Comparison of ENCODE assay signal across 8 cellular contexts in the genomic region with DNA sequence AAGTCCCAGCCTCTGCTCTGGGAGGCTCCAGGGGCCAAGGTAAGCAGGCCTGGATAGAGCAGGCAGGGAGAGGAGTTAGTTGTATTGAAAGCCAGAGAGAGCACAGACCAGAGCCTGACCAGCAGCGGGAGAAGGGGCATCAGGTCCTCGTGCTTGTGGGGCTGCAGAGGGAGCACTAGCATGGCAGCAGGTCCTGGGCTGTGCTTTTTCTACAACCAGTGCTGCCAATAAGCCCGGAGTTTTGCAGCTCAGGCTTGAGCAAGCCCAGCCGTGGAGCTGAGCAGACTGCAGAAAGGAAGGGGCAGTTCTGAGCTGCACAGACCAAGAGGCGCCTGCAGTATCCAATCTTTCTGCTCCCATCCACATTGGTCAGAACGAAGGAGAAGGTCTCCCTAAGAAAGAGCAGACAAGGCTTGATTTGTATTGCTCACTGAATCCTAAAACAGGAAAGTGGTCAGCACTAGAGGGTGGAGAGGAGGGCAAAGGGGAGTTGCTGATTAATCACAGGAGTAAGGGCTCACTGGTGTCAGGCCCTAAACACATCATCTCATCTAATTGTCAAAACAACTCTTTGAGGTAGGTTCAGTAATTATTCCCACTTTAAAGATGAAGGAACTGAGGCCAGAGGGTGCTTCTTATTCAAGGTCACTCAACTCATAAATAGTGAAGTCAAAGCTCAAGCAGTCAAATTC. TPM values are rescaled to one million over a fixed set of nuclear protein-coding genes. Genes with fewer than 3 reads are reported as not detected.
DNase-seq lines count a peak whose midpoint lies in the region; ATAC-seq, FAIRE-seq and TF ChIP-seq lines count a peak whose summit lies in the region.

No MANE protein-coding gene starts in this region.

- H3K27ac ChIP-seq in A549 = no peak overlapping the region
- no peak overlapping the region for H3K27ac ChIP-seq in GM23248
- H3K27ac ChIP-seq in thyroid gland = no peak overlapping the region

- no peak overlapping the region for H3K27ac Mint-ChIP-seq in chondrocyte (ENCODE audit: unreplicated experiment)

- TF ChIP-seq POLR2A in A549 (IDR thresholded peaks at IDR 0.05; ENCODE audit: low read length) (no peak), thyroid gland (IDR thresholded peaks at IDR 0.05) (no peak)

- no peak overlapping the region for H3K4me3 ChIP-seq in A549
- no peak overlapping the region for H3K4me3 ChIP-seq in GM23248
- no peak overlapping the region for H3K4me3 ChIP-seq in thyroid gland (replicated peaks in 1 of 3)

- no peak overlapping the region for H3K9ac ChIP-seq in GM23248

- peaks cover 17% of the 10 kb centered on the region for H3F3A ChIP-seq in GM23248 (ENCODE audit: insufficient read depth)

- H3K27me3 Mint-ChIP-seq in chondrocyte (ENCODE audit: low read depth) = no peaks in the 10 kb centered on the region

- H3K9me2 ChIP-seq in GM23248 (ENCODE audit: insufficient read depth) = no peaks in the 10 kb centered on the region

- POLR2A ChIA-PET in A549 (lab: Yijun Ruan, JAX) = no interaction called here

- CTCF ChIA-PET in A549 (lab: Yijun Ruan, JAX) = interaction anchor here (1.5 to 3.1 kb wide), 2 partner anchors 25 to 187 kb away, joined by 3 to 7 read pairs; no protein-coding TSS in a partner anchor

- TF ChIP-seq CTCF in A549 (IDR thresholded peaks at IDR 0.05) (peak; percentile 13; the same call in 1 of the 3 replicates), chondrocyte (IDR thresholded peaks at IDR 0.05) (peak; percentile 56), thyroid gland (IDR thresholded peaks at IDR 0.05) (no peak)

- WGBS in A549 (ENCODE audit: missing lambda C conversion rate) = 61% methylated on average over 4 of the region's 6 CpGs
- 54 to 61% methylated on average over 5 of the region's 6 CpGs for WGBS in GM23248 (ENCODE audit: low coverage in 1 of 2, low lambda C conversion rate in 2 of 2, missing lambda C conversion rate in 2 of 2), 2 experiments
- WGBS in thyroid gland, 2 donors = 83 to 96% methylated on average over 4 to 6 of the region's 6 CpGs

- H2AFZ ChIP-seq in GM23248 = no peak overlapping the region

- no peaks in the 10 kb centered on the region for H3K27me3 ChIP-seq in GM23248 (replicated peaks; ENCODE audit: insufficient read depth)
- no peaks in the 10 kb centered on the region for H3K27me3 ChIP-seq in thyroid gland

- in situ Hi-C loops in GM23248 (cut with MboI) = no loop called here

- H3K4me3 Mint-ChIP-seq in chondrocyte (ENCODE audit: unreplicated experiment) = no peak overlapping the region

- H3K4me1 ChIP-seq in A549 (no peaks in the 10 kb centered on the region), GM23248 (ENCODE audit: insufficient read depth) (peaks cover 21% of the 10 kb centered on the region), thyroid gland (peaks cover 10 to 25% of the 10 kb centered on the region in 2 donors)

- H3K79me2 ChIP-seq in GM23248 (ENCODE audit: insufficient read depth) = no peaks in the 10 kb centered on the region

- H3K9me3 ChIP-seq in A549 (no peaks in the 10 kb centered on the region), GM23248 (ENCODE audit: low read depth) (no peaks in the 10 kb centered on the region), thyroid gland (no peaks in the 10 kb centered on the region)

- H3K4me1 Mint-ChIP-seq in chondrocyte (ENCODE audit: low read depth) = peaks cover 3% of the 10 kb centered on the region

- no peaks in the 10 kb centered on the region for H4K20me1 ChIP-seq in GM23248 (ENCODE audit: insufficient read depth)

- TF ChIP-seq RAD21 in A549 (conservative IDR thresholded peaks at IDR 0.05 in 1 of 2, IDR thresholded peaks at IDR 0.05 in 1 of 2) = peak in 1 of 2 experiments; percentile 29; a peak in 1 of 5 replicates

- H3K36me3 Mint-ChIP-seq in chondrocyte (ENCODE audit: low read depth) = no peaks in the 10 kb centered on the region

- TF ChIP-seq EP300 in A549 (IDR thresholded peaks at IDR 0.05) = no peak

- H3K36me3 ChIP-seq in GM23248 (ENCODE audit: low read depth) = no peaks in the 10 kb centered on the region
- peaks cover 3 to 13% of the 10 kb centered on the region in 2 donors for H3K36me3 ChIP-seq in thyroid gland

- ATAC-seq in A549 = peak; percentile 74 to 93

- FAIRE-seq in A549 (lab: Jason Lieb, UNC) = no peak

- H3K9me3 Mint-ChIP-seq in chondrocyte (ENCODE audit: low read depth) = no peaks in the 10 kb centered on the region

- DNase-seq in A549 (ENCODE audit: low read depth in 1 of 2, low spot score in 1 of 2) (peak; percentile 17 to 43), GM23248 (peak; percentile 43), T-helper 9 cell (peak; percentile 44), chondrocyte (ENCODE audit: low spot score) (no peak), posterior vena cava (ENCODE audit: low spot score) (peak; percentile 72), DMS114 treated with DMSO at 0.1 percent for 48 hours (lab: John Stamatoyannopoulos, UW; ENCODE audit: unreplicated experiment) (no peak), thyroid gland (no peak), amygdala (lab: John Stamatoyannopoulos, UW) (no peak)

- H3K4me2 ChIP-seq in A549 (no peak overlapping the region), GM23248 (ENCODE audit: unreplicated experiment) (no peak overlapping the region)

- intact Hi-C loops in posterior vena cava (cut with DNase I) = no loop called here
- intact Hi-C loops in thyroid gland (cut with DNase I) = no loop called here

TF ChIP-seq in A549, 52 proteins besides CTCF, POLR2A, EP300 and RAD21:
- no peak for TF ChIP-seq E2F6 (IDR thresholded peaks at IDR 0.05; ENCODE audit: borderline replicate concordance, low read depth)
- TF ChIP-seq MAZ (IDR thresholded peaks at IDR 0.05; ENCODE audit: borderline replicate concordance, low read depth, low read length) = no peak
- no peak for TF ChIP-seq TFCP2L1 (CRISPR knock-in tag; IDR thresholded peaks at IDR 0.05)
- no peak for TF ChIP-seq HEYL (CRISPR knock-in tag; IDR thresholded peaks at IDR 0.05)

RNA-seq across cellular contexts. Expression of gene DENND2D, which starts 2.7 kb away (rescaled TPM):
- polyA plus RNA-seq in A549 (2011; rRNA removed) (3.4 and 3.6 TPM in 2 replicates), A549 (2017; fragmentation: RNase III; extraction: RNeasy Plus Mini Kit Qiagen cat#74134 plus additional on column Dnase treatment) (1.3 to 1.7 TPM (median 1.6 TPM) in 3 replicates), GM23248 (2016; fragmentation: Nextera tagmentation; extraction: Ambion mirVana) (6.2 and 6.6 TPM in 2 replicates)
- polyA plus RNA-seq in A549 (2012; cell fraction: cytosol; rRNA removed) = 0.83 and 0.96 TPM in 2 replicates
- 0.47 and 0.83 TPM in 2 replicates for polyA plus RNA-seq in A549 (2012; cell fraction: nucleus; rRNA removed)
- polyA minus RNA-seq in A549 (2011; rRNA and poly(A)+ RNA removed) = 3.3 and 3.4 TPM in 2 replicates
- total RNA-seq in GM23248 (2014; rRNA removed; shearing (Covaris generic)) = 3.7 and 5.1 TPM in 2 replicates
- total RNA-seq in chondrocyte (0.25 TPM in 1 of 3 replicates, not detected in the others), posterior vena cava (10 to 100 TPM; 10.5 to 15.7 TPM), thyroid gland (10 to 100 TPM; 45.1 to 53.3 (median 49.4) TPM)

RNA-seq across cellular contexts. Expression of gene CHI3L2, which starts 29.8 kb away (rescaled TPM):
- polyA plus RNA-seq in A549 (2011; rRNA removed) (0.23 and 0.28 TPM in 2 replicates), A549 (2017; fragmentation: RNase III; extraction: RNeasy Plus Mini Kit Qiagen cat#74134 plus additional on column Dnase treatment) (0.22 to 0.43 TPM (median 0.42 TPM) in 3 replicates), GM23248 (2016; fragmentation: Nextera tagmentation; extraction: Ambion mirVana) (0.43 and 0.55 TPM in 2 replicates)
- 0.04 and 0.09 TPM in 2 replicates for polyA plus RNA-seq in A549 (2012; cell fraction: cytosol; rRNA removed)
- not detected in 2 replicates for polyA plus RNA-seq in A549 (2012; cell fraction: nucleus; rRNA removed)
- 0.08 TPM in 1 of 2 replicates, not detected in the other for polyA minus RNA-seq in A549 (2011; rRNA and poly(A)+ RNA removed)
- total RNA-seq in GM23248 (2014; rRNA removed; shearing (Covaris generic)) = not detected in 2 replicates
- total RNA-seq in chondrocyte (not detected in 3 replicates), posterior vena cava (10 to 100 TPM in 1 of 2 donors, 1 to 10 TPM in 1; 7.9 to 23.4 TPM), thyroid gland (10 to 100 TPM in 2 of 4 donors, 1 to 10 TPM in 2; 4.2 to 25.7 (median 11.8) TPM)

RNA-seq across cellular contexts. Expression of gene CEPT1, which starts 57.7 kb away (rescaled TPM):
- polyA plus RNA-seq in A549 (2011; rRNA removed) = 26.2 and 26.9 TPM in 2 replicates
- polyA plus RNA-seq in A549 (2012; cell fraction: cytosol; rRNA removed) = 3.8 and 4.6 TPM in 2 replicates
- 5.8 and 8.7 TPM in 2 replicates for polyA plus RNA-seq in A549 (2012; cell fraction: nucleus; rRNA removed)
- 11.8 to 12.4 TPM (median 12.3 TPM) in 3 replicates for polyA plus RNA-seq in A549 (2017; fragmentation: RNase III; extraction: RNeasy Plus Mini Kit Qiagen cat#74134 plus additional on column Dnase treatment)
- polyA minus RNA-seq in A549 (2011; rRNA and poly(A)+ RNA removed) = 17.5 and 21.4 TPM in 2 replicates
- total RNA-seq in GM23248 (2014; rRNA removed; shearing (Covaris generic)) = 29.5 and 35.8 TPM in 2 replicates
- 28.7 and 30.7 TPM in 2 replicates for polyA plus RNA-seq in GM23248 (2016; fragmentation: Nextera tagmentation; extraction: Ambion mirVana)
- 20.8 to 25.6 TPM (median 24.2 TPM) in 3 replicates for total RNA-seq in chondrocyte
- total RNA-seq in posterior vena cava = 10 to 100 TPM; 23.5 to 29.2 TPM
- 10 to 100 TPM; 32.2 to 53.8 (median 51.7) TPM for total RNA-seq in thyroid gland

RNA-seq across cellular contexts. Expression of gene DRAM2, which starts 57.9 kb away (rescaled TPM):
- polyA plus RNA-seq in A549 (2011; rRNA removed) = 69.5 and 99.0 TPM in 2 replicates
- 12.4 and 13.6 TPM in 2 replicates for polyA plus RNA-seq in A549 (2012; cell fraction: cytosol; rRNA removed)
- 3.9 and 9.1 TPM in 2 replicates for polyA plus RNA-seq in A549 (2012; cell fraction: nucleus; rRNA removed)
- 17.9 to 19.0 TPM (median 18.7 TPM) in 3 replicates for polyA plus RNA-seq in A549 (2017; fragmentation: RNase III; extraction: RNeasy Plus Mini Kit Qiagen cat#74134 plus additional on column Dnase treatment)
- 16.9 and 20.6 TPM in 2 replicates for polyA minus RNA-seq in A549 (2011; rRNA and poly(A)+ RNA removed)
- total RNA-seq in GM23248 (2014; rRNA removed; shearing (Covaris generic)) = 82.5 and 91.4 TPM in 2 replicates
- polyA plus RNA-seq in GM23248 (2016; fragmentation: Nextera tagmentation; extraction: Ambion mirVana) = 64.1 and 66.8 TPM in 2 replicates
- 18.2 to 26.0 TPM (median 23.6 TPM) in 3 replicates for total RNA-seq in chondrocyte
- 10 to 100 TPM; 24.9 to 25.7 TPM for total RNA-seq in posterior vena cava
- 100 to 1,000 TPM in 1 of 4 donors, 10 to 100 TPM in 3; 26.5 to 105 (median 51.7) TPM for total RNA-seq in thyroid gland

Comparison
In these comparisons a context has a peak if more than half of its experiments do, and no peak if none do; other contexts are left out.
1. DNase-seq: peak in A549 (2 of 2), GM23248 (single experiment), T-helper 9 cell (single experiment) and posterior vena cava (single experiment); none in chondrocyte (single experiment), DMS114 treated with DMSO at 0.1 percent for 48 hours (single experiment), thyroid gland (0 of 2) and amygdala (0 of 56).
2. CTCF ChIP-seq: peak in A549 (single experiment) and chondrocyte (single experiment); none in thyroid gland (0 of 6).